ENCODE assay signal across 14 cellular contexts in the genomic region with DNA sequence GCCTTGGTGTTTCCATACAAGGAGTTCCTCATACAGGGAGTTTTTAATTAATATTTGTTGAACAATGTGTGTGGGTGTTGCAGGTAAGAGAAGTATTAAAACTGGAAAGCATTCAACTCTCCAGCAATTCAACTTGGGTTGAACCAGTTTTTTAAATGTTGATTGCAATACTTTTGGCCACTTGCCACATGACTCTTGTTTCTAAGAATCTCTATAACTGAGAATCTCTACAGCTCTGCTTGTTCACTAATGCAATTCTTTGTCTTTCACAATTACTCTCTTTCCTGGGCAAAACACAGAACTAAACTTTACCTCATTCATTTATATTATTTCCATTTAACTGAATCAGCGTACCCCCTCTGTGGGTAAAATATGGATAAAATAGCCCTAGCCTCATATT.
DNase-seq lines count a peak whose midpoint lies in the region; ATAC-seq and TF ChIP-seq lines count a peak whose summit lies in the region.
"Had no signal": no experiment of that assay in that cellular context is flagged by ENCODE, and none has a peak within 500 bp of the region (broad histone marks: within the 10 kb centered on the region; RNA-seq: fewer than 3 reads in every experiment).

No MANE protein-coding gene starts in this region.

- TF ChIP-seq CTCF in AG09319 (IDR thresholded peaks at IDR 0.05; ENCODE audit: low read depth, low read length) (no peak), astrocyte of the spinal cord (IDR thresholded peaks at IDR 0.05; ENCODE audit: low read depth, low read length) (no peak)

- in situ Hi-C loops in astrocyte of the spinal cord (cut with HindIII; ENCODE audit: low sequenced_read_pairs), result no loop called here

- no peak for ATAC-seq in HG03354 (IDR thresholded peaks at IDR 0.05; ENCODE audit: poor library complexity, severe bottlenecking, unreplicated experiment)

- no peak overlapping the region for H3K4me3 ChIP-seq in astrocyte of the spinal cord (ENCODE audit: low read depth, low read length)
- H3K4me3 ChIP-seq: ovary had no signal

- DNase-seq in AG09319 (ENCODE audit: extremely low read depth, low read depth), result peak; percentile 19
- peak; percentile 68 for DNase-seq in HCEC 1CT
- DNase-seq in astrocyte of the spinal cord (ENCODE audit: low read depth, low spot score), result peak; percentile 50
- DNase-seq in kidney glomerular epithelial cell (lab: John Stamatoyannopoulos, UW), result peak; percentile 37
- DNase-seq in activated naive CD4-positive, alpha-beta T cell treated with anti-CD3 and anti-CD28 coated beads, Interleukin-2, amount 50 U/mL, for 16 hours, result no peak
- no peak for DNase-seq in effector CD4-positive, alpha-beta T cell
- no peak for DNase-seq in NOMO-1 (lab: John Stamatoyannopoulos, UW; ENCODE audit: unreplicated experiment in 2 of 2)
- DNase-seq: activated gamma-delta T cell treated with Interleukin-2 at 50 U/mL for 16 hours; CD4-positive, alpha-beta memory T cell; NCI-H1092; stimulated activated CD4-positive, alpha-beta T cell treated with anti-CD3 and anti-CD28 coated beads, Interleukin-1b, Interleukin-23, amount 100 ng/mL, for 48 hours; stimulated activated naive CD4-positive, alpha-beta T cell had no signal

Comparison
In these comparisons a context has a peak if more than half of its experiments do, and no peak if none do; other contexts are left out.
1. DNase-seq: peak in AG09319 (single experiment), HCEC 1CT (single experiment), astrocyte of the spinal cord (single experiment) and kidney glomerular epithelial cell (single experiment); none in activated naive CD4-positive, alpha-beta T cell treated with anti-CD3 and anti-CD28 coated beads, Interleukin-2, amount 50 U/mL, for 16 hours (single experiment), effector CD4-positive, alpha-beta T cell (single experiment) and NOMO-1 (0 of 2).